In genomic region chr4:44760142-44760898, GRCh38 we compare ENCODE assay signal across 8 cellular contexts. TPM values are rescaled to one million over a fixed set of nuclear protein-coding genes. Genes with fewer than 3 reads are reported as not detected.
DNase-seq lines count a peak whose midpoint lies in the region; ATAC-seq and TF ChIP-seq lines count a peak whose summit lies in the region.

No MANE protein-coding gene starts in this region.

- DNase-seq in stimulated activated naive CD8-positive, alpha-beta T cell treated with anti-CD3 and anti-CD28 coated beads, Interleukin-15, amount 100 ng/mL, for 72 hours: peak in 1 of 2 donors; percentile 4
- DNase-seq in stimulated activated naive CD8-positive, alpha-beta T cell treated with anti-CD3 and anti-CD28 coated beads, Interleukin-15, Interleukin-2, amounts not matched to agents 100 U/mL and 50 U/mL, for 24 hours: no peak
- DNase-seq in NCI-H146 treated with DMSO at 0.1 percent for 48 hours (lab: John Stamatoyannopoulos, UW; ENCODE audit: unreplicated experiment): peak; percentile 6
- peak in 2 of 7 donors; percentile 2 to 34 for DNase-seq in adrenal gland
- no peak for DNase-seq in right atrium auricular region (ENCODE audit: low spot score)
- DNase-seq in stromal cell of bone marrow (ENCODE audit: low read depth): peak; percentile 18
- DNase-seq in activated CD8-positive, alpha-beta memory T cell treated with anti-CD3 and anti-CD28 coated beads for 24 hours: no peak

- H3K27ac Mint-ChIP-seq in stimulated activated naive CD8-positive, alpha-beta T cell treated with anti-CD3 and anti-CD28 coated beads, Interleukin-15, amount 100 ng/mL, for 72 hours: no peak overlapping the region

- TF ChIP-seq POLR2A in adrenal gland (IDR thresholded peaks at IDR 0.05): no peak

- H3K27me3 Mint-ChIP-seq in stimulated activated naive CD8-positive, alpha-beta T cell treated with anti-CD3 and anti-CD28 coated beads, Interleukin-15, amount 100 ng/mL, for 72 hours: peaks cover 24% of the 10 kb centered on the region

- peak; percentile 49 for ATAC-seq in stimulated activated naive CD8-positive, alpha-beta T cell treated with anti-CD3 and anti-CD28 coated beads, Interleukin-15, amount 100 ng/mL, for 72 hours
- no peak for ATAC-seq in stimulated activated naive CD8-positive, alpha-beta T cell treated with anti-CD3 and anti-CD28 coated beads, Interleukin-15, Interleukin-2, amounts not matched to agents 100 U/mL and 50 U/mL, for 24 hours
- ATAC-seq in HG02623 (IDR thresholded peaks at IDR 0.05; ENCODE audit: unreplicated experiment): peak; percentile 71

- TF ChIP-seq CTCF in adrenal gland (IDR thresholded peaks at IDR 0.05) (peak; percentile 46 to 64 (median 54)), right atrium auricular region (IDR thresholded peaks at IDR 0.05) (peak; percentile 61 to 75)

- H3K4me1 ChIP-seq in adrenal gland (replicated peaks in 1 of 2) (no peaks in the 10 kb centered on the region), right atrium auricular region (peaks cover 0 to 4% of the 10 kb centered on the region in 2 donors)

- H3K4me3 ChIP-seq in adrenal gland: no peak overlapping the region
- H3K4me3 ChIP-seq in right atrium auricular region: no peak overlapping the region

- H3K36me3 ChIP-seq in adrenal gland (replicated peaks in 1 of 2): no peaks in the 10 kb centered on the region
- no peaks in the 10 kb centered on the region for H3K36me3 ChIP-seq in right atrium auricular region

- peaks cover 0 to 3% (median 0%) of the 10 kb centered on the region in 3 donors for H3K9me3 ChIP-seq in adrenal gland (replicated peaks in 1 of 3)
- H3K9me3 ChIP-seq in right atrium auricular region: no peaks in the 10 kb centered on the region

- H3K27me3 ChIP-seq in adrenal gland (no peaks in the 10 kb centered on the region), right atrium auricular region (no peaks in the 10 kb centered on the region)

- WGBS in adrenal gland, 4 donors: 21 to 24% (median 23%) methylated on average over 8 of the region's 8 CpGs

- no peaks in the 10 kb centered on the region for H3K4me1 Mint-ChIP-seq in stimulated activated naive CD8-positive, alpha-beta T cell treated with anti-CD3 and anti-CD28 coated beads, Interleukin-15, amount 100 ng/mL, for 72 hours

- intact Hi-C loops in adrenal gland (cut with DNase I): no loop called here

- no peaks in the 10 kb centered on the region for H3K9me3 Mint-ChIP-seq in stimulated activated naive CD8-positive, alpha-beta T cell treated with anti-CD3 and anti-CD28 coated beads, Interleukin-15, amount 100 ng/mL, for 72 hours

- H3K27ac ChIP-seq in adrenal gland (no peak overlapping the region), right atrium auricular region (peak overlapping the region in 1 of 2 donors; percentile 37)

- no peak overlapping the region for H3K4me3 Mint-ChIP-seq in stimulated activated naive CD8-positive, alpha-beta T cell treated with anti-CD3 and anti-CD28 coated beads, Interleukin-15, amount 100 ng/mL, for 72 hours

RNA-seq across cellular contexts. Expression of gene GNPDA2, which starts 34.0 kb away (rescaled TPM):
- 10 to 100 TPM in 7 of 8 donors, 1 to 10 TPM in 1; 9.3 to 23.8 (median 14.0) TPM for total RNA-seq in adrenal gland
- 10 to 100 TPM in 2 of 3 donors, 1 to 10 TPM in 1; 10.0 to 31.1 (median 12.7) TPM for polyA plus RNA-seq in adrenal gland
- total RNA-seq in right atrium auricular region: 10 to 100 TPM; 11.6 to 13.8 TPM

Comparison
In these comparisons a context has a peak if more than half of its experiments do, and no peak if none do; other contexts are left out.
1. DNase-seq: peak in NCI-H146 treated with DMSO at 0.1 percent for 48 hours (single experiment) and stromal cell of bone marrow (single experiment); none in stimulated activated naive CD8-positive, alpha-beta T cell treated with anti-CD3 and anti-CD28 coated beads, Interleukin-15, Interleukin-2, amounts not matched to agents 100 U/mL and 50 U/mL, for 24 hours (single experiment), right atrium auricular region (single experiment) and activated CD8-positive, alpha-beta memory T cell treated with anti-CD3 and anti-CD28 coated beads for 24 hours (single experiment).